ENCODE assay signal across 22 cellular contexts in genomic region chr13:108093616-108094015, GRCh38.
"Had no signal": no experiment of that assay in that cellular context is flagged by ENCODE, and none has a peak within 500 bp of the region (broad histone marks: within the 10 kb centered on the region; RNA-seq: fewer than 3 reads in every experiment).

No MANE protein-coding gene starts in this region.

- H3K4me3 ChIP-seq: coronary artery, dorsolateral prefrontal cortex, esophagus muscularis mucosa, gastroesophageal sphincter, heart left ventricle, hepatocyte, left lung, lower lobe of right lung had no signal

- H3K4me1 ChIP-seq: esophagus muscularis mucosa, foreskin keratinocyte, gastroesophageal sphincter, heart left ventricle, left lung, lower lobe of right lung had no signal

- H3K27ac ChIP-seq: coronary artery, dorsolateral prefrontal cortex, esophagus muscularis mucosa, foreskin keratinocyte, gastroesophageal sphincter, heart left ventricle, hepatocyte, left lung, lower lobe of right lung had no signal

- FAIRE-seq: endothelial cell of umbilical vein, frontal cortex, keratinocyte had no signal

- H2AFZ ChIP-seq: hepatocyte had no signal

- H3K4me2 ChIP-seq: hepatocyte had no signal

- DNase-seq: dermis blood vessel endothelial cell; dorsolateral prefrontal cortex; effector CD4-positive, alpha-beta T cell; effector memory CD4-positive, alpha-beta T cell; foreskin keratinocyte; heart left ventricle; hypothalamus; immature natural killer cell; left cardiac atrium; left lung; left ventricle myocardium superior; lower lobe of right lung; mesendoderm; midbrain; naive thymus-derived CD4-positive, alpha-beta T cell had no signal

- H3K36me3 ChIP-seq: esophagus muscularis mucosa, gastroesophageal sphincter, heart left ventricle, left lung, lower lobe of right lung had no signal

- H3K9me3 ChIP-seq: esophagus muscularis mucosa, gastroesophageal sphincter, heart left ventricle, left lung, lower lobe of right lung had no signal

- H3K27me3 ChIP-seq: esophagus muscularis mucosa, foreskin keratinocyte, gastroesophageal sphincter, heart left ventricle, hepatocyte, left lung had no signal
